In the genomic region with DNA sequence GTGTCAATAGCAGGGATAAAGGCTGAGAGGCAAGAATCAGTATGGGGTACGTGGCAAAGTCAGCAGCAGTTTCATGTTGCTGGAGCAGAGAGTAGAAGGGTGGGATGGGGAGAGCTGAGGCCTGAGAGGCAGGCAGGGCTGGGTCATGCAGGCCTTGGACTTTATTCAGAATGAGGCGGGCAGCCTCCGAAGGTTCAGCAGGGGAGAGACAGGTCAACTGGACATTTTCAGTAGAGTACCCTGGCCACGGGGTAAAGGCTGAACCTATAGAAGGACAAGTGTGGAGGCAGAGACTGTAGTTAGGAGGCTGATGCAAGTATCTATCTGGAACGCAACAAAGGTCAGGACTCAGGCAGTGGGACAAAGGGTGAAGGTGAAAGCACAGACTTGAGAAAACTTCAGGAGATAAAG, we compare ENCODE assay signal across 2 cellular contexts.
TF ChIP-seq lines count a peak whose summit lies in the region.

No MANE protein-coding gene starts in this region.

TF ChIP-seq in HepG2, 621 proteins besides CTCF, POLR2A, EP300 and RAD21 (continues in another document):
- TF ChIP-seq, protein P1, sequence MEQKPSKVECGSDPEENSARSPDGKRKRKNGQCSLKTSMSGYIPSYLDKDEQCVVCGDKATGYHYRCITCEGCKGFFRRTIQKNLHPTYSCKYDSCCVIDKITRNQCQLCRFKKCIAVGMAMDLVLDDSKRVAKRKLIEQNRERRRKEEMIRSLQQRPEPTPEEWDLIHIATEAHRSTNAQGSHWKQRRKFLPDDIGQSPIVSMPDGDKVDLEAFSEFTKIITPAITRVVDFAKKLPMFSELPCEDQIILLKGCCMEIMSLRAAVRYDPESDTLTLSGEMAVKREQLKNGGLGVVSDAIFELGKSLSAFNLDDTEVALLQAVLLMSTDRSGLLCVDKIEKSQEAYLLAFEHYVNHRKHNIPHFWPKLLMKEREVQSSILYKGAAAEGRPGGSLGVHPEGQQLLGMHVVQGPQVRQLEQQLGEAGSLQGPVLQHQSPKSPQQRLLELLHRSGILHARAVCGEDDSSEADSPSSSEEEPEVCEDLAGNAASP (CRISPR knock-in tag; IDR thresholded peaks at IDR 0.05; ENCODE audit: borderline replicate concordance) = 0 out of 2 replicates have a peak, but pooled peaks have one; percentile 16
- TF ChIP-seq, protein P2, sequence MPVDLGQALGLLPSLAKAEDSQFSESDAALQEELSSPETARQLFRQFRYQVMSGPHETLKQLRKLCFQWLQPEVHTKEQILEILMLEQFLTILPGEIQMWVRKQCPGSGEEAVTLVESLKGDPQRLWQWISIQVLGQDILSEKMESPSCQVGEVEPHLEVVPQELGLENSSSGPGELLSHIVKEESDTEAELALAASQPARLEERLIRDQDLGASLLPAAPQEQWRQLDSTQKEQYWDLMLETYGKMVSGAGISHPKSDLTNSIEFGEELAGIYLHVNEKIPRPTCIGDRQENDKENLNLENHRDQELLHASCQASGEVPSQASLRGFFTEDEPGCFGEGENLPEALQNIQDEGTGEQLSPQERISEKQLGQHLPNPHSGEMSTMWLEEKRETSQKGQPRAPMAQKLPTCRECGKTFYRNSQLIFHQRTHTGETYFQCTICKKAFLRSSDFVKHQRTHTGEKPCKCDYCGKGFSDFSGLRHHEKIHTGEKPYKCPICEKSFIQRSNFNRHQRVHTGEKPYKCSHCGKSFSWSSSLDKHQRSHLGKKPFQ (CRISPR knock-in tag; IDR thresholded peaks at IDR 0.05; ENCODE audit: insufficient replicate concordance) = no peak
- TF ChIP-seq, protein P3, sequence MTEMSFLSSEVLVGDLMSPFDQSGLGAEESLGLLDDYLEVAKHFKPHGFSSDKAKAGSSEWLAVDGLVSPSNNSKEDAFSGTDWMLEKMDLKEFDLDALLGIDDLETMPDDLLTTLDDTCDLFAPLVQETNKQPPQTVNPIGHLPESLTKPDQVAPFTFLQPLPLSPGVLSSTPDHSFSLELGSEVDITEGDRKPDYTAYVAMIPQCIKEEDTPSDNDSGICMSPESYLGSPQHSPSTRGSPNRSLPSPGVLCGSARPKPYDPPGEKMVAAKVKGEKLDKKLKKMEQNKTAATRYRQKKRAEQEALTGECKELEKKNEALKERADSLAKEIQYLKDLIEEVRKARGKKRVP (CRISPR knock-in tag; IDR thresholded peaks at IDR 0.05) = peak in 1 of 2 experiments; percentile 41; a peak in 1 of 4 replicates
- TF ChIP-seq ZNF333 (CRISPR knock-in tag; IDR thresholded peaks at IDR 0.05; ENCODE audit: borderline replicate concordance) (no peak), CREB1 (IDR thresholded peaks at IDR 0.05) (no peak), CREB1 (CRISPR knock-in tag; IDR thresholded peaks at IDR 0.05) (no peak), FOXC1 (CRISPR knock-in tag; IDR thresholded peaks at IDR 0.05; ENCODE audit: borderline replicate concordance) (no peak), CENPT (CRISPR knock-in tag; IDR thresholded peaks at IDR 0.05; ENCODE audit: low read depth) (no peak), RFX1 (IDR thresholded peaks at IDR 0.05) (no peak), SALL1 (CRISPR knock-in tag; IDR thresholded peaks at IDR 0.05) (peak; percentile 33; the same call in 1 of the 2 replicates), IRX3 (CRISPR knock-in tag; IDR thresholded peaks at IDR 0.05; ENCODE audit: borderline replicate concordance, low read depth) (no peak), ZNF30 (CRISPR knock-in tag; IDR thresholded peaks at IDR 0.05) (no peak), NFKB2 (CRISPR knock-in tag; IDR thresholded peaks at IDR 0.05; ENCODE audit: borderline replicate concordance) (no peak), POGZ (CRISPR knock-in tag; IDR thresholded peaks at IDR 0.05) (0 out of 2 replicates have a peak, but pooled peaks have one; percentile 29), NR2F6 (IDR thresholded peaks at IDR 0.05) (0 out of 2 replicates have a peak, but pooled peaks have one; percentile 31), NR2F6 (CRISPR knock-in tag; IDR thresholded peaks at IDR 0.05) (0 out of 2 replicates have a peak, but pooled peaks have one; percentile 31), ZNF430 (CRISPR knock-in tag; IDR thresholded peaks at IDR 0.05) (no peak), HDAC1 (CRISPR knock-in tag; IDR thresholded peaks at IDR 0.05) (no peak), PHF8 (CRISPR knock-in tag; IDR thresholded peaks at IDR 0.05) (no peak), SOX6 (IDR thresholded peaks at IDR 0.05) (no peak), SOX6 (CRISPR knock-in tag; IDR thresholded peaks at IDR 0.05) (peak; percentile 41), MATR3 (CRISPR knock-in tag; IDR thresholded peaks at IDR 0.05) (no peak), ETV5 (CRISPR knock-in tag; IDR thresholded peaks at IDR 0.05; ENCODE audit: borderline replicate concordance) (peak; percentile 21; the same call in 1 of the 2 replicates), ZBTB7B (CRISPR knock-in tag; IDR thresholded peaks at IDR 0.05) (no peak), ZNF782 (CRISPR knock-in tag; IDR thresholded peaks at IDR 0.05; ENCODE audit: borderline replicate concordance) (no peak), ZNF484 (CRISPR knock-in tag; IDR thresholded peaks at IDR 0.05; ENCODE audit: borderline replicate concordance, low read depth) (no peak), JARID2 (CRISPR knock-in tag; IDR thresholded peaks at IDR 0.05; ENCODE audit: insufficient replicate concordance) (no peak), SETDB1 (CRISPR knock-in tag; IDR thresholded peaks at IDR 0.05; ENCODE audit: borderline replicate concordance) (no peak)
- TF ChIP-seq, protein P4, sequence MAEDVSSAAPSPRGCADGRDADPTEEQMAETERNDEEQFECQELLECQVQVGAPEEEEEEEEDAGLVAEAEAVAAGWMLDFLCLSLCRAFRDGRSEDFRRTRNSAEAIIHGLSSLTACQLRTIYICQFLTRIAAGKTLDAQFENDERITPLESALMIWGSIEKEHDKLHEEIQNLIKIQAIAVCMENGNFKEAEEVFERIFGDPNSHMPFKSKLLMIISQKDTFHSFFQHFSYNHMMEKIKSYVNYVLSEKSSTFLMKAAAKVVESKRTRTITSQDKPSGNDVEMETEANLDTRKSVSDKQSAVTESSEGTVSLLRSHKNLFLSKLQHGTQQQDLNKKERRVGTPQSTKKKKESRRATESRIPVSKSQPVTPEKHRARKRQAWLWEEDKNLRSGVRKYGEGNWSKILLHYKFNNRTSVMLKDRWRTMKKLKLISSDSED (CRISPR knock-in tag; IDR thresholded peaks at IDR 0.05) = no peak
- TF ChIP-seq, protein P5, sequence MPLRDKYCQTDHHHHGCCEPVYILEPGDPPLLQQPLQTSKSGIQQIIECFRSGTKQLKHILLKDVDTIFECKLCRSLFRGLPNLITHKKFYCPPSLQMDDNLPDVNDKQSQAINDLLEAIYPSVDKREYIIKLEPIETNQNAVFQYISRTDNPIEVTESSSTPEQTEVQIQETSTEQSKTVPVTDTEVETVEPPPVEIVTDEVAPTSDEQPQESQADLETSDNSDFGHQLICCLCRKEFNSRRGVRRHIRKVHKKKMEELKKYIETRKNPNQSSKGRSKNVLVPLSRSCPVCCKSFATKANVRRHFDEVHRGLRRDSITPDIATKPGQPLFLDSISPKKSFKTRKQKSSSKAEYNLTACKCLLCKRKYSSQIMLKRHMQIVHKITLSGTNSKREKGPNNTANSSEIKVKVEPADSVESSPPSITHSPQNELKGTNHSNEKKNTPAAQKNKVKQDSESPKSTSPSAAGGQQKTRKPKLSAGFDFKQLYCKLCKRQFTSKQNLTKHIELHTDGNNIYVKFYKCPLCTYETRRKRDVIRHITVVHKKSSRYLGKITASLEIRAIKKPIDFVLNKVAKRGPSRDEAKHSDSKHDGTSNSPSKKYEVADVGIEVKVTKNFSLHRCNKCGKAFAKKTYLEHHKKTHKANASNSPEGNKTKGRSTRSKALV (CRISPR knock-in tag; IDR thresholded peaks at IDR 0.05) = no peak

TF ChIP-seq in WTC11, 78 proteins besides CTCF, POLR2A, EP300 and RAD21:
- no peak for TF ChIP-seq KAT7 (CRISPR knock-in tag; IDR thresholded peaks at IDR 0.05; ENCODE audit: borderline replicate concordance)
- peak; percentile 67; the same call in 1 of the 2 replicates for TF ChIP-seq GABPB1 (CRISPR knock-in tag; IDR thresholded peaks at IDR 0.05)
